1 cellular context compared by ENCODE assay signal in genomic region chr4:8410641-8411271, GRCh38.
A peak's percentile ranks its signal among the peaks of the same experiment; 100 is the strongest.
TF ChIP-seq lines count a peak whose summit lies in the region.

No MANE protein-coding gene starts in this region.

TF ChIP-seq in K562, 482 proteins besides CTCF, POLR2A, EP300 and RAD21 (continued from another document):
- TF ChIP-seq STAT6 (CRISPR knock-in tag; IDR thresholded peaks at IDR 0.05), result no peak
- no peak for TF ChIP-seq NR2F6 (CRISPR knock-in tag; IDR thresholded peaks at IDR 0.05)
- TF ChIP-seq HMG20A (CRISPR knock-in tag; conservative IDR thresholded peaks at IDR 0.05), result no peak
- TF ChIP-seq ZNF146 (CRISPR knock-in tag; IDR thresholded peaks at IDR 0.05; ENCODE audit: unreplicated experiment), result no peak
- no peak for TF ChIP-seq IFI16 (CRISPR knock-in tag; IDR thresholded peaks at IDR 0.05)
- no peak for TF ChIP-seq TCF7 (IDR thresholded peaks at IDR 0.05; ENCODE audit: borderline replicate concordance)
- TF ChIP-seq PTBP1 (IDR thresholded peaks at IDR 0.05; ENCODE audit: low read depth, low read length), result no peak
- no peak for TF ChIP-seq TAF1 (IDR thresholded peaks at IDR 0.05; ENCODE audit: control insufficient read depth, extremely low read depth, insufficient read depth, low read length, severe bottlenecking)
- TF ChIP-seq CTBP1 (IDR thresholded peaks at IDR 0.05; ENCODE audit: borderline replicate concordance), result peak; percentile 61; the same call in 1 of the 2 replicates
- TF ChIP-seq SP2 (IDR thresholded peaks at IDR 0.05; ENCODE audit: extremely low read depth, low read depth, low read length, poor library complexity, severe bottlenecking), result no peak
- peak; percentile 81; the same call in 1 of the 2 replicates for TF ChIP-seq TARDBP (IDR thresholded peaks at IDR 0.05)
- no peak for TF ChIP-seq PRMT5 (CRISPR knock-in tag; IDR thresholded peaks at IDR 0.05)
- TF ChIP-seq ZNF583 (CRISPR knock-in tag; IDR thresholded peaks at IDR 0.05), result no peak
- TF ChIP-seq CLOCK (CRISPR knock-in tag; IDR thresholded peaks at IDR 0.05; ENCODE audit: borderline replicate concordance), result no peak
